ENCODE assay signal across 11 cellular contexts in genomic region chr13:98543380-98544104, GRCh38. TPM values are rescaled to one million over a fixed set of nuclear protein-coding genes. Genes with fewer than 3 reads are reported as not detected.
DNase-seq lines count a peak whose midpoint lies in the region; TF ChIP-seq lines count a peak whose summit lies in the region.
"Had no signal": no experiment of that assay in that cellular context is flagged by ENCODE, and none has a peak within 500 bp of the region (broad histone marks: within the 10 kb centered on the region; RNA-seq: fewer than 3 reads in every experiment).

No MANE protein-coding gene starts in this region.

- CTCF ChIA-PET in activated CD4-positive, alpha-beta memory T cell treated with anti-CD3 and anti-CD28 coated beads, Interleukin-2, amount 10 ng/mL, durations not matched to agents 7 days and 5 days (lab: Charles Lee): interaction anchor here (1.6 to 2.9 kb wide), 3 partner anchors 14 to 110 kb away, joined by 4 to 11 read pairs (median 5); no protein-coding TSS in a partner anchor
- CTCF ChIA-PET in SK-N-SH (lab: Yijun Ruan, JAX): interaction anchor here (0.5 to 2.4 kb wide), 2 partner anchors 41 to 95 kb away, joined by 3 to 8 read pairs; no protein-coding TSS in a partner anchor

- no peak overlapping the region; a peak in 1 of 4 replicates for H3K27ac ChIP-seq in SK-N-SH (ENCODE audit: low read depth in 2 of 2, low read length in 1 of 2)

- no peaks in the 10 kb centered on the region for H3K9me3 ChIP-seq in SK-N-SH
- H3K9me3 ChIP-seq in MG63: no peaks in the 10 kb centered on the region

- H3K36me3 Mint-ChIP-seq in activated CD4-positive, alpha-beta memory T cell treated with anti-CD3 and anti-CD28 coated beads, Interleukin-2, amount 10 ng/mL, durations not matched to agents 7 days and 5 days (ENCODE audit: low read depth): peaks cover 41% of the 10 kb centered on the region
- peaks cover 9% of the 10 kb centered on the region for H3K36me3 Mint-ChIP-seq in mesothelial cell of epicardium

- H3K4me1 ChIP-seq in SK-N-SH (ENCODE audit: control insufficient read depth in 1 of 2, insufficient read depth in 2 of 2, low read depth in 1 of 2, low read length in 1 of 2): peaks cover 0 to 52% of the 10 kb centered on the region in 2 experiments; a peak in 3 of 4 replicates

- no peak overlapping the region for H3K9ac ChIP-seq in SK-N-SH

- no peaks in the 10 kb centered on the region for H3K9me2 ChIP-seq in SK-N-SH

- POLR2A ChIA-PET in activated CD4-positive, alpha-beta memory T cell treated with anti-CD3 and anti-CD28 coated beads, Interleukin-2, amount 10 ng/mL, durations not matched to agents 7 days and 5 days (lab: Charles Lee): interaction anchor here (0.7 to 3.0 kb wide), 10 partner anchors 8 to 1111 kb away, joined by 3 to 14 read pairs (median 3); partner anchors contain the start of gene STK24
- POLR2A ChIA-PET in SK-N-SH (lab: Yijun Ruan, JAX): no interaction called here

- H3K4me3 ChIP-seq in SK-N-SH (ENCODE audit: low read depth in 2 of 2, low read length in 1 of 2) (no peak overlapping the region), MG63 (no peak overlapping the region)

- DNase-seq in stimulated activated CD4-positive, alpha-beta T cell treated with anti-CD3 and anti-CD28 coated beads, Interleukin-15, amount 100 ng/mL, for 24 hours: peak; percentile 41
- no peak for DNase-seq in stimulated activated CD4-positive, alpha-beta T cell treated with anti-CD3 and anti-CD28 coated beads, Interleukin-4, amount 100 ng/mL, for 4 hours
- peak; percentile 54 for DNase-seq in activated CD4-positive, alpha-beta memory T cell treated with anti-CD3 and anti-CD28 coated beads, Interleukin-2, amount 10 ng/mL, durations not matched to agents 7 days and 5 days
- DNase-seq in mesothelial cell of epicardium (ENCODE audit: low spot score in 2 of 2, unreplicated experiment in 2 of 2) (no peak), NCI-H128 (lab: John Stamatoyannopoulos, UW; ENCODE audit: unreplicated experiment) (no peak), SK-N-SH (no peak), AG08396 (ENCODE audit: low spot score) (no peak), MG63 (no peak)
- DNase-seq: COR-L47, erythroblast, NCI-H1417 treated with DMSO at 0.1 percent for 48 hours had no signal

- peaks cover 84% of the 10 kb centered on the region for H4K20me1 ChIP-seq in SK-N-SH (ENCODE audit: insufficient read depth)

- H3K4me3 Mint-ChIP-seq in activated CD4-positive, alpha-beta memory T cell treated with anti-CD3 and anti-CD28 coated beads, Interleukin-2, amount 10 ng/mL, durations not matched to agents 7 days and 5 days: peak overlapping the region; percentile 40
- H3K4me3 Mint-ChIP-seq in mesothelial cell of epicardium: no peak overlapping the region

- TF ChIP-seq EP300 in SK-N-SH (IDR thresholded peaks at IDR 0.05; ENCODE audit: borderline replicate concordance in 1 of 2, low read depth in 1 of 2, low read length in 1 of 2): no peak

- H3K27me3 Mint-ChIP-seq in activated CD4-positive, alpha-beta memory T cell treated with anti-CD3 and anti-CD28 coated beads, Interleukin-2, amount 10 ng/mL, durations not matched to agents 7 days and 5 days: no peaks in the 10 kb centered on the region
- no peaks in the 10 kb centered on the region for H3K27me3 Mint-ChIP-seq in mesothelial cell of epicardium (ENCODE audit: low read depth)

- TF ChIP-seq CTCF in mesothelial cell of epicardium (IDR thresholded peaks at IDR 0.05; ENCODE audit: unreplicated experiment) (no peak), SK-N-SH (IDR thresholded peaks at IDR 0.05) (no peak)

- peak overlapping the region; percentile 66 for H3K27ac Mint-ChIP-seq in activated CD4-positive, alpha-beta memory T cell treated with anti-CD3 and anti-CD28 coated beads, Interleukin-2, amount 10 ng/mL, durations not matched to agents 7 days and 5 days
- peak overlapping the region; percentile 41 for H3K27ac Mint-ChIP-seq in mesothelial cell of epicardium

- H3K27me3 ChIP-seq in SK-N-SH (ENCODE audit: insufficient read depth) (no peaks in the 10 kb centered on the region), MG63 (no peaks in the 10 kb centered on the region)

- H3K4me2 ChIP-seq in SK-N-SH: no peak overlapping the region

- peaks cover 0 to 6% of the 10 kb centered on the region in 2 experiments for H3K36me3 ChIP-seq in SK-N-SH (replicated peaks in 1 of 2; ENCODE audit: control insufficient read depth in 1 of 2, insufficient read depth in 2 of 2, low read length in 1 of 2)
- H3K36me3 ChIP-seq in MG63: no peaks in the 10 kb centered on the region; the same call in none of the 2 replicates

- no peaks in the 10 kb centered on the region for H3K9me3 Mint-ChIP-seq in activated CD4-positive, alpha-beta memory T cell treated with anti-CD3 and anti-CD28 coated beads, Interleukin-2, amount 10 ng/mL, durations not matched to agents 7 days and 5 days
- no peaks in the 10 kb centered on the region for H3K9me3 Mint-ChIP-seq in mesothelial cell of epicardium

- no peak overlapping the region for H2AFZ ChIP-seq in SK-N-SH (ENCODE audit: low read depth)

- WGBS in SK-N-SH (ENCODE audit: low lambda C conversion rate): 97% methylated on average over 23 of the region's 25 CpGs

- H3K79me2 ChIP-seq in SK-N-SH (ENCODE audit: insufficient read depth): peaks cover 100% of the 10 kb centered on the region

- peaks cover 90% of the 10 kb centered on the region for H3K4me1 Mint-ChIP-seq in activated CD4-positive, alpha-beta memory T cell treated with anti-CD3 and anti-CD28 coated beads, Interleukin-2, amount 10 ng/mL, durations not matched to agents 7 days and 5 days
- H3K4me1 Mint-ChIP-seq in mesothelial cell of epicardium: peaks cover 55% of the 10 kb centered on the region

- TF ChIP-seq RAD21 in SK-N-SH (IDR thresholded peaks at IDR 0.05; ENCODE audit: low read length): no peak

- no peaks in the 10 kb centered on the region for H3F3A ChIP-seq in SK-N-SH (replicated peaks; ENCODE audit: insufficient read depth)

TF ChIP-seq in SK-N-SH, 30 proteins besides CTCF, POLR2A, EP300 and RAD21:
- TF ChIP-seq SMC3 (IDR thresholded peaks at IDR 0.05; ENCODE audit: low read depth, low read length): no peak
- TF ChIP-seq SIN3A (IDR thresholded peaks at IDR 0.05; ENCODE audit: borderline replicate concordance, low read depth, low read length): no peak
- TF ChIP-seq NRF1 (IDR thresholded peaks at IDR 0.05; ENCODE audit: low read depth, low read length): no peak
- no peak for TF ChIP-seq RXRA (IDR thresholded peaks at IDR 0.05; ENCODE audit: borderline replicate concordance, low read depth)
- TF ChIP-seq TEAD4 (IDR thresholded peaks at IDR 0.05; ENCODE audit: borderline replicate concordance, insufficient read depth): no peak
- no peak for TF ChIP-seq TCF12 (IDR thresholded peaks at IDR 0.05)
- TF ChIP-seq, protein P1, sequence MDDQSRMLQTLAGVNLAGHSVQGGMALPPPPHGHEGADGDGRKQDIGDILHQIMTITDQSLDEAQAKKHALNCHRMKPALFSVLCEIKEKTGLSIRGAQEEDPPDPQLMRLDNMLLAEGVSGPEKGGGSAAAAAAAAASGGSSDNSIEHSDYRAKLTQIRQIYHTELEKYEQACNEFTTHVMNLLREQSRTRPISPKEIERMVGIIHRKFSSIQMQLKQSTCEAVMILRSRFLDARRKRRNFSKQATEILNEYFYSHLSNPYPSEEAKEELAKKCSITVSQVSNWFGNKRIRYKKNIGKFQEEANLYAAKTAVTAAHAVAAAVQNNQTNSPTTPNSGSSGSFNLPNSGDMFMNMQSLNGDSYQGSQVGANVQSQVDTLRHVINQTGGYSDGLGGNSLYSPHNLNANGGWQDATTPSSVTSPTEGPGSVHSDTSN (IDR thresholded peaks at IDR 0.05): no peak
- TF ChIP-seq, protein P2, sequence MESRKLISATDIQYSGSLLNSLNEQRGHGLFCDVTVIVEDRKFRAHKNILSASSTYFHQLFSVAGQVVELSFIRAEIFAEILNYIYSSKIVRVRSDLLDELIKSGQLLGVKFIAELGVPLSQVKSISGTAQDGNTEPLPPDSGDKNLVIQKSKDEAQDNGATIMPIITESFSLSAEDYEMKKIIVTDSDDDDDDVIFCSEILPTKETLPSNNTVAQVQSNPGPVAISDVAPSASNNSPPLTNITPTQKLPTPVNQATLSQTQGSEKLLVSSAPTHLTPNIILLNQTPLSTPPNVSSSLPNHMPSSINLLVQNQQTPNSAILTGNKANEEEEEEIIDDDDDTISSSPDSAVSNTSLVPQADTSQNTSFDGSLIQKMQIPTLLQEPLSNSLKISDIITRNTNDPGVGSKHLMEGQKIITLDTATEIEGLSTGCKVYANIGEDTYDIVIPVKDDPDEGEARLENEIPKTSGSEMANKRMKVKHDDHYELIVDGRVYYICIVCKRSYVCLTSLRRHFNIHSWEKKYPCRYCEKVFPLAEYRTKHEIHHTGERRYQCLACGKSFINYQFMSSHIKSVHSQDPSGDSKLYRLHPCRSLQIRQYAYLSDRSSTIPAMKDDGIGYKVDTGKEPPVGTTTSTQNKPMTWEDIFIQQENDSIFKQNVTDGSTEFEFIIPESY (IDR thresholded peaks at IDR 0.05; ENCODE audit: borderline replicate concordance, low read depth): no peak
- no peak for TF ChIP-seq MEF2A (IDR thresholded peaks at IDR 0.05; ENCODE audit: borderline replicate concordance, low read depth)
- no peak for TF ChIP-seq FOSL2 (IDR thresholded peaks at IDR 0.05; ENCODE audit: borderline replicate concordance, low read depth)
- TF ChIP-seq RFX5 (IDR thresholded peaks at IDR 0.05; ENCODE audit: low read length): no peak
- TF ChIP-seq USF1 (IDR thresholded peaks at IDR 0.05; ENCODE audit: borderline replicate concordance, low read depth): no peak

RNA-seq across cellular contexts. Expression of gene STK24, which starts 33.4 kb away (rescaled TPM):
- 100 to 1,000 TPM; 189 to 204 TPM for total RNA-seq in activated CD4-positive, alpha-beta memory T cell treated with anti-CD3 and anti-CD28 coated beads, Interleukin-2, amount 10 ng/mL, durations not matched to agents 7 days and 5 days
- 85.4 to 92.1 TPM (median 88.4 TPM) in 3 replicates for total RNA-seq in mesothelial cell of epicardium
- polyA plus RNA-seq in SK-N-SH (2012; rRNA removed): 17.1 and 30.5 TPM in 2 replicates
- 37.7 and 54.1 TPM in 2 replicates for polyA plus RNA-seq in SK-N-SH (2012; cell fraction: cytosol; rRNA removed)
- polyA plus RNA-seq in SK-N-SH (2012; cell fraction: nucleus; rRNA removed): 25.0 and 27.8 TPM in 2 replicates
- 82.1 and 113 TPM in 2 replicates for total RNA-seq in MG63 (2014; rRNA removed; shearing (Covaris generic); ENCODE audit: low replicate concordance)

Comparison
In these comparisons a context has a peak if more than half of its experiments do, and no peak if none do; other contexts are left out.
1. DNase-seq: peak in stimulated activated CD4-positive, alpha-beta T cell treated with anti-CD3 and anti-CD28 coated beads, Interleukin-15, amount 100 ng/mL, for 24 hours (single experiment) and activated CD4-positive, alpha-beta memory T cell treated with anti-CD3 and anti-CD28 coated beads, Interleukin-2, amount 10 ng/mL, durations not matched to agents 7 days and 5 days (single experiment); none in stimulated activated CD4-positive, alpha-beta T cell treated with anti-CD3 and anti-CD28 coated beads, Interleukin-4, amount 100 ng/mL, for 4 hours (0 of 2), mesothelial cell of epicardium (0 of 2), NCI-H128 (single experiment), SK-N-SH (single experiment), AG08396 (single experiment) and MG63 (single experiment).